In the genomic region with DNA sequence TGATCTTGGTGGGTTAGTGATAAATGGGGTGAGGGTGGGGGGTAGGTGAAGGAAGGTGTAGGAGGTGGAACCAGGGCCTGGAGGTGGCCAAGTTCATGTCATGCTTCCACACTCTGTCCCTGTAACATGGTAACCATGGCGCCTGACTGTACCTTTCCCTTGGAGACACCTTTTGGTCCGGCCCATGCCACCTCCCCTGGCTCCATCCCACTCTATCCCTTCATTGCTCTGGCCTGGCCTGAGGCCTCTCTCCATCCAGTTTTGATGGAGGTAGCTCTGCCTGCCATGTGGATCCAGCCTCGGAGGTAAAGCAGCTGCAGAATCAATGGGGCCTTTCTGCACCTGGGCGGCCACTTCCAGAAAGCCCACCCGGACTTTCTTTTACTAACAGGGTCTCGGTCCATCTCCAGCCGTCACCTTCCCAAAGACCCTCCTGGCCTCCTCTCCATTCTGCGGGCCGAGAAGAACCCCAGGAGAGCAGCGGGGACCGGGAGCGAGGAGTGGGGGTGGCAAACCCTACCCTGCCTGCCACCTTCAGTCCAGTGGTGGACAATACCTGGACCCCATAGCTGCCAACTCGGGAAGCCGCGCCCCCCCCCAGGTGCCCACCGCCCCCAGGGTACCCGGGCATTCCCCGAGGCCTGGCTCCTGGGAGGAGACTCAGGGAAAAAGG, we compare ENCODE assay signal across 8 cellular contexts. TPM values are rescaled to one million over a fixed set of nuclear protein-coding genes. Genes with fewer than 3 reads are reported as not detected.
DNase-seq lines count a peak whose midpoint lies in the region; TF ChIP-seq lines count a peak whose summit lies in the region.

No MANE protein-coding gene starts in this region.

- H3K27me3 Mint-ChIP-seq in Caco-2 (ENCODE audit: insufficient read depth, unreplicated experiment): no peaks in the 10 kb centered on the region

- peaks cover 26% of the 10 kb centered on the region for H3K36me3 Mint-ChIP-seq in Caco-2 (ENCODE audit: insufficient read depth, unreplicated experiment)

- no peaks in the 10 kb centered on the region for H3K9me3 Mint-ChIP-seq in Caco-2 (ENCODE audit: unreplicated experiment)

- H3K4me3 ChIP-seq in Caco-2 (ENCODE audit: low read depth, low read length): peak overlapping the region; percentile 99
- H3K4me3 ChIP-seq in OCI-LY7 (ENCODE audit: low read depth, low read length, poor library complexity, severe bottlenecking): peak overlapping the region; percentile 97
- peak overlapping the region; percentile 89 to 99 for H3K4me3 ChIP-seq in esophagus (ENCODE audit: low read depth in 1 of 2, low read length in 2 of 2)
- peak overlapping the region; percentile 97 for H3K4me3 ChIP-seq in osteoblast (ENCODE audit: insufficient read depth, low read length)

- H3K4me1 ChIP-seq in Caco-2 (no peaks in the 10 kb centered on the region), OCI-LY7 (ENCODE audit: insufficient read depth, low read length, poor library complexity, severe bottlenecking) (peaks cover 23% of the 10 kb centered on the region), esophagus (ENCODE audit: control insufficient read depth in 2 of 2, insufficient read depth in 2 of 2, low read length in 1 of 2) (peaks cover 3 to 6% of the 10 kb centered on the region in 2 donors), osteoblast (ENCODE audit: insufficient read depth, low read length) (peaks cover 13% of the 10 kb centered on the region)

- H3K9me3 ChIP-seq in Caco-2: no peaks in the 10 kb centered on the region
- no peaks in the 10 kb centered on the region for H3K9me3 ChIP-seq in OCI-LY7 (ENCODE audit: low read length)
- no peaks in the 10 kb centered on the region for H3K9me3 ChIP-seq in esophagus (ENCODE audit: control insufficient read depth in 2 of 2, insufficient read depth in 1 of 2, low read depth in 1 of 2, low read length in 1 of 2)
- H3K9me3 ChIP-seq in osteoblast (ENCODE audit: low read depth, low read length): no peaks in the 10 kb centered on the region

- TF ChIP-seq CTCF in Caco-2 (IDR thresholded peaks at IDR 0.05; ENCODE audit: insufficient read depth in 1 of 2, low read depth in 1 of 2, low read length in 1 of 2, severe bottlenecking in 1 of 2, unreplicated experiment in 1 of 2) (no peak), OCI-LY7 (conservative IDR thresholded peaks at IDR 0.05; ENCODE audit: low read length) (no peak), osteoblast (IDR thresholded peaks at IDR 0.05; ENCODE audit: extremely low read depth, low read depth, low read length) (no peak)

- H3K36me3 ChIP-seq in Caco-2 (ENCODE audit: control insufficient read depth, insufficient read depth, low read length): no peaks in the 10 kb centered on the region; the same call in 1 of the 2 replicates
- peaks cover 26% of the 10 kb centered on the region for H3K36me3 ChIP-seq in OCI-LY7 (ENCODE audit: insufficient read depth, low read length)
- peaks cover 0 to 5% of the 10 kb centered on the region in 2 donors for H3K36me3 ChIP-seq in esophagus (ENCODE audit: control insufficient read depth in 2 of 2, insufficient read depth in 2 of 2, low read length in 1 of 2)
- peaks cover 24% of the 10 kb centered on the region for H3K36me3 ChIP-seq in osteoblast (ENCODE audit: insufficient read depth, low read length)

- H2AFZ ChIP-seq in OCI-LY7 (ENCODE audit: low read length): 0 out of 2 replicates have a peak overlapping the region, but pooled peaks have one; percentile 59
- H2AFZ ChIP-seq in osteoblast (ENCODE audit: low read length): peak overlapping the region; percentile 84

- peaks cover 32% of the 10 kb centered on the region for H3K79me2 ChIP-seq in OCI-LY7 (ENCODE audit: insufficient read depth, low read depth, low read length)
- H3K79me2 ChIP-seq in osteoblast (ENCODE audit: insufficient read depth, low read length): peaks cover 33% of the 10 kb centered on the region

- H4K20me1 ChIP-seq in OCI-LY7 (ENCODE audit: insufficient read depth, low read length) (peaks cover 5% of the 10 kb centered on the region; the same call in 1 of the 2 replicates), osteoblast (ENCODE audit: insufficient read depth, low read length) (peaks cover 19% of the 10 kb centered on the region)

- H3K4me2 ChIP-seq in OCI-LY7 (ENCODE audit: low read length) (peak overlapping the region; percentile 80), osteoblast (ENCODE audit: insufficient read depth, low read length) (peak overlapping the region; percentile 98)

- WGBS in esophagus, 2 donors: 22 to 25% methylated on average over 18 of the region's 18 CpGs

- no peak overlapping the region for H3K27ac Mint-ChIP-seq in Caco-2 (ENCODE audit: unreplicated experiment)

- POLR2A ChIA-PET in Caco-2 (lab: Charles Lee): interaction anchor here (0.7 kb wide), 1 partner anchor 817 kb away, joined by 8 read pairs; no protein-coding TSS in a partner anchor
- POLR2A ChIA-PET in OCI-LY7 (lab: Charles Lee): no interaction called here

- H3K27ac ChIP-seq in OCI-LY7 (ENCODE audit: low read depth, low read length, poor library complexity, severe bottlenecking) (peak overlapping the region; percentile 94), esophagus (ENCODE audit: low read depth in 2 of 2, low read length in 1 of 2) (peak overlapping the region in 1 of 2 donors; percentile 90), osteoblast (ENCODE audit: low read depth, low read length) (peak overlapping the region; percentile 87)

- DNase-seq in Caco-2 (no peak), OCI-LY7 (ENCODE audit: low spot score) (no peak), osteoblast (ENCODE audit: insufficient read length, low spot score, missing footprints) (no peak), NCI-H526 treated with DMSO at 0.1 percent for 48 hours (lab: John Stamatoyannopoulos, UW) (no peak), CD1c-positive myeloid dendritic cell (ENCODE audit: extremely low spot score) (no peak)
- DNase-seq in activated CD4-positive, CD25-positive, alpha-beta regulatory T cell treated with anti-CD3 and anti-CD28 coated beads, Interleukin-2, amount 50 U/mL, for 72 hours: no peak
- no peak for DNase-seq in activated CD8-positive, alpha-beta memory T cell treated with anti-CD3 and anti-CD28 coated beads for 24 hours

- no TSS peak for BruUV-seq in Caco-2 (replicated peaks; lab: Mats Ljungman, UMichigan)
- BruUV-seq in OCI-LY7 (replicated peaks; lab: Mats Ljungman, UMichigan): no TSS peak

- H3K27me3 ChIP-seq in Caco-2 (replicated peaks; ENCODE audit: control insufficient read depth, insufficient read depth, low read length) (no peaks in the 10 kb centered on the region), esophagus (ENCODE audit: control insufficient read depth in 1 of 2, insufficient read depth in 2 of 2, low read length in 2 of 2) (no peaks in the 10 kb centered on the region), osteoblast (ENCODE audit: insufficient read depth, low read length) (no peaks in the 10 kb centered on the region)

- CTCF ChIA-PET in Caco-2 (lab: Charles Lee) (no interaction called here), OCI-LY7 (lab: Charles Lee; ENCODE audit: unreplicated experiment) (no interaction called here)

- H3K4me3 Mint-ChIP-seq in Caco-2 (ENCODE audit: unreplicated experiment): peak overlapping the region; percentile 86

- H3K9me2 ChIP-seq in OCI-LY7 (ENCODE audit: insufficient read depth, low read length): no peaks in the 10 kb centered on the region

- H3K4me1 Mint-ChIP-seq in Caco-2 (ENCODE audit: low read depth, unreplicated experiment): no peaks in the 10 kb centered on the region

- intact Hi-C loops in Caco-2 (cut with micrococcal nuclease; ENCODE audit: unreplicated experiment) (no loop called here), OCI-LY7 (cut with micrococcal nuclease; ENCODE audit: unreplicated experiment) (loop anchor here (10.0 kb wide), 1 partner anchor 563 kb away; no protein-coding TSS in a partner anchor)

RNA-seq across cellular contexts. Expression of gene TRRAP, which starts 0.5 kb away (rescaled TPM):
- total RNA-seq in Caco-2 (2022) (51.6 and 55.4 TPM in 2 replicates), OCI-LY7 (2022) (82.6 and 86.1 TPM in 2 replicates), osteoblast (16.5 and 17.7 TPM in 2 replicates)
- 43.4 and 50.4 TPM in 2 replicates for total RNA-seq in OCI-LY7 (2014; rRNA removed; shearing (Covaris generic))
- 1 to 10 TPM; 5.8 to 7.6 TPM for polyA plus RNA-seq in esophagus

RNA-seq across cellular contexts. Expression of gene TMEM130, which starts 8.0 kb away (rescaled TPM):
- total RNA-seq in Caco-2 (2022) (not detected in 2 replicates), OCI-LY7 (2022) (0.57 and 0.87 TPM in 2 replicates), osteoblast (0.88 and 1.1 TPM in 2 replicates)
- 0.22 and 0.46 TPM in 2 replicates for total RNA-seq in OCI-LY7 (2014; rRNA removed; shearing (Covaris generic))
- under 1 TPM in 1 of 2 donors, not detected in 1; 0.02 TPM for polyA plus RNA-seq in esophagus
